9 cellular contexts compared by ENCODE assay signal in genomic region chr10:103679096-103679790, GRCh38.
DNase-seq lines count a peak whose midpoint lies in the region; ATAC-seq and TF ChIP-seq lines count a peak whose summit lies in the region.
"Had no signal": no experiment of that assay in that cellular context is flagged by ENCODE, and none has a peak within 500 bp of the region (broad histone marks: within the 10 kb centered on the region; RNA-seq: fewer than 3 reads in every experiment).

No MANE protein-coding gene starts in this region.

- DNase-seq in GM10248 (ENCODE audit: extremely low spot score) (peak; percentile 76), left colon (no peak), A172 (ENCODE audit: low spot score) (no peak), Ammon's horn (ENCODE audit: low spot score) (no peak), nephron progenitor cell (no peak), right atrium auricular region (ENCODE audit: low spot score) (no peak)
- DNase-seq: NCI-H1694 had no signal

- peaks cover 0 to 30% of the 10 kb centered on the region in 2 donors for H3K4me1 ChIP-seq in right atrium auricular region

- H3K9me3 Mint-ChIP-seq in nephron progenitor cell: no peaks in the 10 kb centered on the region

- no peaks in the 10 kb centered on the region for H3K27me3 ChIP-seq in right atrium auricular region

- H3K27ac Mint-ChIP-seq in nephron progenitor cell: no peak overlapping the region

- ATAC-seq in GM21447 (IDR thresholded peaks at IDR 0.05; ENCODE audit: unreplicated experiment): peak; percentile 75
- peak; percentile 48 for ATAC-seq in HG03469 (IDR thresholded peaks at IDR 0.05; ENCODE audit: unreplicated experiment)
- ATAC-seq in left colon: peak; percentile 22

- peaks cover 7% of the 10 kb centered on the region for H3K27me3 Mint-ChIP-seq in nephron progenitor cell (ENCODE audit: low read depth, poor library complexity)

- no peaks in the 10 kb centered on the region for H3K36me3 ChIP-seq in right atrium auricular region

- intact Hi-C loops in left colon (cut with DNase I, micrococcal nuclease): no loop called here

- peaks cover 45% of the 10 kb centered on the region for H3K4me1 Mint-ChIP-seq in nephron progenitor cell

- H3K9me3 ChIP-seq in right atrium auricular region: no peaks in the 10 kb centered on the region

- H3K27ac ChIP-seq in right atrium auricular region: no peak overlapping the region

- POLR2A ChIA-PET in GM10248 (lab: Yijun Ruan, JAX): interaction anchor here (0.5 kb wide), 1 partner anchor 308 kb away, joined by 9 read pairs; no protein-coding TSS in a partner anchor

- TF ChIP-seq CTCF in GM10248 (IDR thresholded peaks at IDR 0.05; ENCODE audit: control extremely low read depth, extremely low read depth, low read depth, missing control alignments): no peak
- no peak for TF ChIP-seq CTCF in nephron progenitor cell (IDR thresholded peaks at IDR 0.05)
- no peak for TF ChIP-seq CTCF in right atrium auricular region (IDR thresholded peaks at IDR 0.05)

- H3K36me3 Mint-ChIP-seq in nephron progenitor cell (ENCODE audit: low read depth): no peaks in the 10 kb centered on the region

- CTCF ChIA-PET in GM10248 (lab: Yijun Ruan, JAX): interaction anchor here (0.5 to 3.4 kb wide), 13 partner anchors 8 to 115 kb away, joined by 3 to 20 read pairs (median 4); no protein-coding TSS in a partner anchor

- H3K4me3 Mint-ChIP-seq in nephron progenitor cell: no peak overlapping the region

- no peak overlapping the region for H3K4me3 ChIP-seq in right atrium auricular region

Comparison
In these comparisons a context has a peak if more than half of its experiments do, and no peak if none do; other contexts are left out.
1. ATAC-seq: peak in every context shown above with its lines; median percentile 75 in GM21447; 48 in HG03469; 22 in left colon.